16 cellular contexts compared by ENCODE assay signal in the genomic region with DNA sequence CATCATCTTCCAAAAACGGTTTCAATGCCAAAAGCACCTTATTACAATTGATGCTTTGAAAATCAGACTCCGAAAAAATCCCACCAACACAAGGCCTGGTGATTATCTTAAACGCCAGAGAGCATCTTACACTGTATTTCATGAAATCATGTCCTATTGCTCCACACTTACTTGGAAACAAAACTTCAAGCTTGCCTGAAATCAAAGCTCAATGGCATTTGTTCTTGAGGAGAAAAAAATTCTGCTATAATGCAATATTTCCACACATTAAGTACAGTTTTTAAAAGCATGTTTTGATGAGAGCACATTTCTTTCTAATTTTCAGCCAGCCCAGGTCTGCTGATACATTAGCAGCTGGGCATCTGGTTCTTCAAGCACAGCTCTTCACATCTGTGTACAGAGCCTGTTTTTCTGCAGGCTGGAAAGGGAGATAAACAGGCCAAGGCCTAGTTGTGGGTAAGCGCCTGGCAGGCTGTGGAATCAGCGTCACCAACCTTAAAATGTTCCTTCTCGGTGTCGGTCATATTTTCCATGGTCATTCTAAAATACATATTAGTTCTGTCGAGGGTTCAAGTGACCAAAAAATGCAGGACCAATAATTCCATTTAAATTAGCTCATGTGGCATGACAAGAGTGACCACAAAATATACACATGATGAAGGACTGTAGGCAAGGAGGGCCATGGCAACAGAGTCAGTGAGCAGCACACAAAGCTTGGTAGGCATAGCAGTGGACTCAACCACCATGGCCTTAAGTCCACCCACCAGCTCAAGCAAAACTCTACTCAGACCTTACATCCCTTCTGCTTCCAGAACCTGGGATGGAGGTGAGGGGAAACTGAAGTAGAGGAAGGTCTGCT. TPM values are rescaled to one million over a fixed set of nuclear protein-coding genes. Genes with fewer than 3 reads are reported as not detected.
DNase-seq lines count a peak whose midpoint lies in the region; ATAC-seq and TF ChIP-seq lines count a peak whose summit lies in the region.
"Had no signal": no experiment of that assay in that cellular context is flagged by ENCODE, and none has a peak within 500 bp of the region (broad histone marks: within the 10 kb centered on the region; RNA-seq: fewer than 3 reads in every experiment).

No MANE protein-coding gene starts in this region.

- CTCF ChIA-PET in AG04450 (lab: Charles Lee): interaction anchor here (0.6 to 1.3 kb wide), 2 partner anchors 16 to 20 kb away, joined by 3 to 4 read pairs; no protein-coding TSS in a partner anchor

- no peak for ATAC-seq in RWPE2 (ENCODE audit: low read depth)
- ATAC-seq: activated CD4-positive, CD25-positive, alpha-beta regulatory T cell treated with anti-CD3 and anti-CD28 coated beads, Interleukin-2, amount 50 U/mL, for 24 hours; K562; left colon had no signal

- H3K4me1 ChIP-seq in RWPE2 (ENCODE audit: insufficient read depth, poor library complexity, severe bottlenecking) (peaks cover 46% of the 10 kb centered on the region), neutrophil (ENCODE audit: control insufficient read depth in 1 of 2, insufficient read depth in 1 of 2, low read depth in 1 of 2, low read length in 1 of 2) (peaks cover 21 to 26% of the 10 kb centered on the region in 2 experiments)

- H3K4me3 ChIP-seq in AG04450 (ENCODE audit: low read depth, low read length) (no peak overlapping the region), RWPE2 (ENCODE audit: severe bottlenecking) (no peak overlapping the region), neutrophil (ENCODE audit: low read depth in 1 of 2, low read length in 1 of 2) (no peak overlapping the region)
- H3K4me3 ChIP-seq: K562, stomach had no signal

- H3K36me3 ChIP-seq in RWPE2 (ENCODE audit: low read depth) (no peaks in the 10 kb centered on the region), neutrophil (no peaks in the 10 kb centered on the region)
- H3K36me3 ChIP-seq: stomach had no signal

- TF ChIP-seq CTCF in AG04450 (IDR thresholded peaks at IDR 0.05; ENCODE audit: low read depth, low read length) (no peak), RWPE2 (IDR thresholded peaks at IDR 0.05; ENCODE audit: poor library complexity, severe bottlenecking) (no peak), neutrophil (IDR thresholded peaks at IDR 0.05) (no peak)

- H3K27ac ChIP-seq in AG04450 (ENCODE audit: low read depth, low read length) (peak overlapping the region; percentile 22), RWPE2 (ENCODE audit: poor library complexity, severe bottlenecking) (peak overlapping the region; percentile 98), neutrophil (peak overlapping the region; percentile 10)
- H3K27ac ChIP-seq: HL-60 had no signal

- DNase-seq in AG04450 (ENCODE audit: low read depth, low spot score) (no peak), RWPE2 (ENCODE audit: low spot score) (no peak), fibroblast of gingiva (ENCODE audit: low read depth) (peak; percentile 49), RKO (ENCODE audit: low spot score) (no peak)
- no peak for DNase-seq in stimulated activated CD8-positive, alpha-beta memory T cell treated with anti-CD3 and anti-CD28 coated beads, Interleukin-4, amount 100 ng/mL, for 48 hours
- no peak for DNase-seq in activated naive CD4-positive, alpha-beta T cell (lab: John Stamatoyannopoulos, UW)
- DNase-seq in activated effector memory CD4-positive, alpha-beta T cell treated with Interleukin-2 at 50 U/mL for 16 hours: no peak
- DNase-seq: NCI-H1092, NCI-H2107, NCI-H69, stomach had no signal

- POLR2A ChIA-PET in AG04450 (lab: Yijun Ruan, JAX): no interaction called here

- H3K27me3 ChIP-seq in AG04450 (ENCODE audit: control insufficient read depth, insufficient read depth, low read length): no peaks in the 10 kb centered on the region
- no peaks in the 10 kb centered on the region for H3K27me3 ChIP-seq in RWPE2 (ENCODE audit: insufficient read depth, poor library complexity, severe bottlenecking)
- no peaks in the 10 kb centered on the region for H3K27me3 ChIP-seq in neutrophil
- H3K27me3 ChIP-seq: stomach had no signal

- H3K9me3 ChIP-seq in AG04450 (ENCODE audit: control insufficient read depth, insufficient read depth, low read length): no peaks in the 10 kb centered on the region
- H3K9me3 ChIP-seq in RWPE2 (ENCODE audit: severe bottlenecking): no peaks in the 10 kb centered on the region
- H3K9me3 ChIP-seq in neutrophil: no peaks in the 10 kb centered on the region
- H3K9me3 ChIP-seq: stomach had no signal

RNA-seq across cellular contexts. Expression of a gene that starts 20.9 kb away (rescaled TPM):
- 15.8 and 19.3 TPM in 2 replicates for polyA plus RNA-seq in AG04450 (2011; rRNA removed)
- polyA minus RNA-seq in AG04450 (2011; rRNA and poly(A)+ RNA removed): 94.5 and 130 TPM in 2 replicates
- polyA plus RNA-seq: K562 had no signal

Comparison
In these comparisons a context has a peak if more than half of its experiments do, and no peak if none do; other contexts are left out.
1. H3K27ac ChIP-seq: peak in every context shown above with its lines; median percentile 98 in RWPE2; 22 in AG04450; 10 in neutrophil.